ENCODE assay signal across 28 cellular contexts in genomic region chr4:7108046-7108625, GRCh38.
"Had no signal": no experiment of that assay in that cellular context is flagged by ENCODE, and none has a peak within 500 bp of the region (broad histone marks: within the 10 kb centered on the region; RNA-seq: fewer than 3 reads in every experiment).

No MANE protein-coding gene starts in this region.

- H3K27me3 ChIP-seq: brain microvascular endothelial cell, esophagus muscularis mucosa, heart left ventricle, left lung, pancreas, sigmoid colon, tibial nerve had no signal

- H3K9me3 Mint-ChIP-seq: activated CD4-positive, alpha-beta T cell treated with anti-CD3 and anti-CD28 coated beads, Interleukin-2, amount 10 ng/mL, durations not matched to agents 7 days and 5 days; activated CD8-positive, alpha-beta T cell treated with anti-CD3 and anti-CD28 coated beads for 36 hours; activated T-helper 17 cell treated with anti-CD3 and anti-CD28 coated beads, Interleukin-2, amount 50 U/mL, for 72 hours; central memory CD8-positive, alpha-beta T cell; natural killer cell treated with Interleukin-12 subunit alpha and Interleukin-12 subunit beta and Interleukin-15 and Interleukin-18, amount 100 ng/mL, for 72 hours had no signal

- H3K27ac Mint-ChIP-seq: activated CD4-positive, alpha-beta T cell treated with anti-CD3 and anti-CD28 coated beads, Interleukin-2, amount 10 ng/mL, durations not matched to agents 7 days and 5 days; activated CD8-positive, alpha-beta T cell treated with anti-CD3 and anti-CD28 coated beads for 36 hours; activated T-helper 17 cell treated with anti-CD3 and anti-CD28 coated beads, Interleukin-2, amount 50 U/mL, for 72 hours; natural killer cell treated with Interleukin-12 subunit alpha and Interleukin-12 subunit beta and Interleukin-15 and Interleukin-18, amount 100 ng/mL, for 72 hours had no signal

- H3K27me3 Mint-ChIP-seq: activated CD8-positive, alpha-beta T cell treated with anti-CD3 and anti-CD28 coated beads for 36 hours; activated T-helper 17 cell treated with anti-CD3 and anti-CD28 coated beads, Interleukin-2, amount 50 U/mL, for 72 hours; central memory CD8-positive, alpha-beta T cell had no signal

- H3K4me3 ChIP-seq: esophagus muscularis mucosa, heart left ventricle, left lung, mucosa of descending colon, pancreas, psoas muscle, sigmoid colon, tibial nerve had no signal

- H3K4me3 Mint-ChIP-seq: activated CD4-positive, alpha-beta T cell treated with anti-CD3 and anti-CD28 coated beads, Interleukin-2, amount 10 ng/mL, durations not matched to agents 7 days and 5 days; activated CD8-positive, alpha-beta T cell treated with anti-CD3 and anti-CD28 coated beads for 36 hours; activated T-cell treated with anti-CD3 and anti-CD28 coated beads, Interleukin-2, amount 50 U/mL, for 4 hours; activated T-helper 17 cell treated with anti-CD3 and anti-CD28 coated beads, Interleukin-2, amount 50 U/mL, for 72 hours; central memory CD8-positive, alpha-beta T cell; natural killer cell treated with Interleukin-12 subunit alpha and Interleukin-12 subunit beta and Interleukin-15 and Interleukin-18, amount 100 ng/mL, for 72 hours had no signal

- ATAC-seq: activated CD8-positive, alpha-beta T cell treated with anti-CD3 and anti-CD28 coated beads for 36 hours; activated T-cell treated with anti-CD3 and anti-CD28 coated beads, Interleukin-2, amount 50 U/mL, for 4 hours; activated T-helper 17 cell treated with anti-CD3 and anti-CD28 coated beads, Interleukin-2, amount 50 U/mL, for 72 hours; foreskin keratinocyte; heart left ventricle; left lung; mucosa of descending colon; natural killer cell treated with Interleukin-12 subunit alpha and Interleukin-12 subunit beta and Interleukin-15 and Interleukin-18, amount 100 ng/mL, for 72 hours; pancreas; psoas muscle had no signal

- H3K4me1 Mint-ChIP-seq: activated T-helper 17 cell treated with anti-CD3 and anti-CD28 coated beads, Interleukin-2, amount 50 U/mL, for 72 hours had no signal

- H3K4me1 ChIP-seq: foreskin keratinocyte, pancreas had no signal

- FAIRE-seq: astrocyte, pancreas, small intestine had no signal

- H3K36me3 ChIP-seq: brain microvascular endothelial cell, esophagus muscularis mucosa, heart left ventricle, left lung, pancreas, sigmoid colon, tibial nerve had no signal

- H3K27ac ChIP-seq: brain microvascular endothelial cell, esophagus muscularis mucosa, foreskin keratinocyte, heart left ventricle, left lung, pancreas, psoas muscle, sigmoid colon, tibial nerve had no signal

- H3K9me3 ChIP-seq: esophagus muscularis mucosa, heart left ventricle, left lung, mucosa of descending colon, pancreas, psoas muscle, sigmoid colon, tibial nerve had no signal

- DNase-seq: activated CD4-positive, alpha-beta T cell treated with anti-CD3 and anti-CD28 coated beads, Interleukin-2, amount 10 ng/mL, durations not matched to agents 7 days and 5 days; activated CD4-positive, CD25-positive, alpha-beta regulatory T cell treated with anti-CD3 and anti-CD28 coated beads, Interleukin-2, amount 50 U/mL, for 72 hours; activated CD8-positive, alpha-beta T cell treated with anti-CD3 and anti-CD28 coated beads for 36 hours; activated gamma-delta T cell treated with Interleukin-2 at 50 U/mL for 16 hours; activated naive CD4-positive, alpha-beta T cell treated with anti-CD3 and anti-CD28 coated beads, Interleukin-2, amount 50 U/mL, for 16 hours; activated T-cell treated with anti-CD3 and anti-CD28 coated beads, Interleukin-2, amount 50 U/mL, for 4 hours; amniotic stem cell; brain microvascular endothelial cell; dermis blood vessel endothelial cell; effector CD4-positive, alpha-beta T cell; foreskin keratinocyte; heart left ventricle; left lung; sigmoid colon; small intestine; stimulated activated CD4-positive, alpha-beta T cell treated with anti-CD3 and anti-CD28 coated beads, Interleukin-1b, Interleukin-23, amount 100 ng/mL, for 48 hours; stimulated activated CD4-positive, alpha-beta T cell treated with anti-CD3 and anti-CD28 coated beads, Interleukin-4, amount 100 ng/mL, for 4 hours; stimulated activated naive CD4-positive, alpha-beta T cell; T-helper 2 cell had no signal
